ENCODE assay signal across 8 cellular contexts in genomic region chr4:173494013-173494970, GRCh38. TPM values are rescaled to one million over a fixed set of nuclear protein-coding genes. Genes with fewer than 3 reads are reported as not detected.
DNase-seq lines count a peak whose midpoint lies in the region; ATAC-seq and FAIRE-seq lines count a peak whose summit lies in the region.

No MANE protein-coding gene starts in this region.

- no peak for FAIRE-seq in RCC 7860 (lab: Jason Lieb, UNC)

- H3K27me3 Mint-ChIP-seq in activated naive CD8-positive, alpha-beta T cell treated with anti-CD3 and anti-CD28 coated beads, Interleukin-2, amount 50 U/mL, for 24 hours: peaks cover 44% of the 10 kb centered on the region

- H3K36me3 Mint-ChIP-seq in activated naive CD8-positive, alpha-beta T cell treated with anti-CD3 and anti-CD28 coated beads, Interleukin-2, amount 50 U/mL, for 24 hours (ENCODE audit: low read depth): no peaks in the 10 kb centered on the region

- peak; percentile 99 for ATAC-seq in GM21367 (IDR thresholded peaks at IDR 0.05; ENCODE audit: unreplicated experiment)
- ATAC-seq in HG03575 (IDR thresholded peaks at IDR 0.05; ENCODE audit: extremely low read depth, insufficient number of reproducible peaks, low FRiP score, unreplicated experiment): peak; percentile 86
- peak; percentile 96 for ATAC-seq in activated naive CD8-positive, alpha-beta T cell treated with anti-CD3 and anti-CD28 coated beads, Interleukin-2, amount 50 U/mL, for 24 hours
- peak; percentile 86 to 91 for ATAC-seq in left cardiac atrium

- peak; percentile 87 for DNase-seq in DMS53 (lab: John Stamatoyannopoulos, UW)
- peak; percentile 25 for DNase-seq in RCC 7860 (ENCODE audit: low spot score)
- peak; percentile 46 for DNase-seq in activated naive CD8-positive, alpha-beta T cell treated with anti-CD3 and anti-CD28 coated beads, Interleukin-2, amount 50 U/mL, for 24 hours
- peak; percentile 70 for DNase-seq in left cardiac atrium
- DNase-seq in renal cortical epithelial cell (ENCODE audit: low read depth): peak; percentile 61
- DNase-seq in GM19238 (ENCODE audit: insufficient read length, low spot score): no peak

- H3K9me3 Mint-ChIP-seq in activated naive CD8-positive, alpha-beta T cell treated with anti-CD3 and anti-CD28 coated beads, Interleukin-2, amount 50 U/mL, for 24 hours: no peaks in the 10 kb centered on the region

- no peak overlapping the region for H3K27ac Mint-ChIP-seq in activated naive CD8-positive, alpha-beta T cell treated with anti-CD3 and anti-CD28 coated beads, Interleukin-2, amount 50 U/mL, for 24 hours

- H3K4me1 Mint-ChIP-seq in activated naive CD8-positive, alpha-beta T cell treated with anti-CD3 and anti-CD28 coated beads, Interleukin-2, amount 50 U/mL, for 24 hours: peaks cover 8% of the 10 kb centered on the region

- intact Hi-C loops in left cardiac atrium (cut with DNase I): loop anchor here in 1 of 2 donors (1.0 to 5.0 kb wide), 2 partner anchors 74 to 172 kb away; no protein-coding TSS in a partner anchor

- peak overlapping the region; percentile 73 for H3K4me3 Mint-ChIP-seq in activated naive CD8-positive, alpha-beta T cell treated with anti-CD3 and anti-CD28 coated beads, Interleukin-2, amount 50 U/mL, for 24 hours

RNA-seq across cellular contexts. Expression of gene HAND2, which starts 35.7 kb away (rescaled TPM):
- total RNA-seq in left cardiac atrium (10 to 100 TPM; 63.2 to 75.1 TPM), renal cortical epithelial cell (not detected in 2 replicates)

Comparison
In these comparisons a context has a peak if more than half of its experiments do, and no peak if none do; other contexts are left out.
1. RNA of gene HAND2, which starts 35.7 kb away (total RNA-seq): 63.2 to 75.1 TPM in left cardiac atrium; not detected in renal cortical epithelial cell; every median in the first group is over 10 times any median in the second.
2. Peak in every context shown above with its lines, with median percentiles within 50 percentile points of each other: ATAC-seq.